26 cellular contexts compared by ENCODE assay signal in the genomic region with DNA sequence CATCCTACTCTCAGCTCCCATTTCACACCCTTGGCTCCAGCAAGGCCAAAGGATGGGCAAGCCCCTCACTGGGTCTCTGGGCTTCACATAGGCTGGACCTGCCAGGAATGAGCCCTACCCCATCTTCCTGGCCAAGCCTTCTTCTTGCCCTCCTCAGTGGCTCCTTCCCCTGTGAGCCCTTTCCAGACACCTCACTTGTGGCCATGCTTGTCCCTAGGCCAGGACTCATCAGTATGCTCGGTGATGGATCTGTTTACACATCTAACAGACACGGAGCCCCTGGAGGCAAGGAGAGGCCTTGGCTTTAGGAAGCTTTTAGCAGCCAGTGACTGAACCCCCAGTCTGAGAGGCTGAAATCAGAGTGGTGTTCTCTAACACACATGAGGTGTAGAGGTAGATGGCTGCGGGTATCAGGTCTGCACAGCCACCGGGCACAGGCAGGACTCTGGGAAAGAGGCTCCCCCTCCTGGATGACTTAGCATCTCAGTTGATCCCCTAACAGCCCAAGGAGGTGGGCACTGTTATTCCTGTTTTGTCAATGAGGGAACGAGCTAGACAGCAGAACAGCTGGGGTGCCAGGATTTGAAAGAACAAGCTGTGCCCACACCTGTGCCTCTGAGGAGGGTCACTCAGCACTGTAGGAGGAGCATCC. TPM values are rescaled to one million over a fixed set of nuclear protein-coding genes. Genes with fewer than 3 reads are reported as not detected.
A peak's percentile ranks its signal among the peaks of the same experiment; 100 is the strongest.
DNase-seq lines count a peak whose midpoint lies in the region; FAIRE-seq and TF ChIP-seq lines count a peak whose summit lies in the region.
"Had no signal": no experiment of that assay in that cellular context is flagged by ENCODE, and none has a peak within 500 bp of the region (broad histone marks: within the 10 kb centered on the region; RNA-seq: fewer than 3 reads in every experiment).

No MANE protein-coding gene starts in this region.

- H3K9me3 ChIP-seq in H1 (ENCODE audit: insufficient read depth in 2 of 2, low read depth in 1 of 2, low read length in 1 of 2) (no peaks in the 10 kb centered on the region), MG63 (no peaks in the 10 kb centered on the region), Caco-2 (no peaks in the 10 kb centered on the region)
- H3K9me3 ChIP-seq: gastroesophageal sphincter, left lung, testis had no signal

- no peak overlapping the region for H4K91ac ChIP-seq in H1 (replicated peaks; ENCODE audit: insufficient read length, low read length)

- no peak overlapping the region; the same call in 1 of the 2 replicates for H2BK15ac ChIP-seq in H1 (ENCODE audit: low read length)

- H3K14ac ChIP-seq in H1 (ENCODE audit: insufficient read length), result no peak overlapping the region

- no peak overlapping the region for H2BK120ac ChIP-seq in H1 (replicated peaks; ENCODE audit: low read depth, low read length)

- no peak overlapping the region for H3K4me3 ChIP-seq in H1 (ENCODE audit: extremely low read depth in 1 of 4, insufficient read depth in 2 of 4, low read depth in 3 of 4, low read length in 4 of 4)
- H3K4me3 ChIP-seq in retinal pigment epithelial cell (ENCODE audit: low read length), result no peak overlapping the region
- no peak overlapping the region for H3K4me3 ChIP-seq in MG63
- no peak overlapping the region for H3K4me3 ChIP-seq in Caco-2 (ENCODE audit: low read depth, low read length)
- H3K4me3 ChIP-seq: dorsolateral prefrontal cortex, gastroesophageal sphincter, hepatocyte, left lung, PC-9, testis had no signal

- H3K18ac ChIP-seq in H1 (ENCODE audit: extremely low read depth, low read length), result no peak overlapping the region

- H2BK20ac ChIP-seq in H1 (ENCODE audit: low read length), result no peak overlapping the region

- H2BK12ac ChIP-seq in H1 (ENCODE audit: low read depth, low read length), result 0 out of 2 replicates have a peak overlapping the region, but pooled peaks have one; percentile 23

- H3K79me1 ChIP-seq in H1 (ENCODE audit: low read depth, low read length), result no peaks in the 10 kb centered on the region

- H3K4me2 ChIP-seq in H1 (ENCODE audit: insufficient read depth in 1 of 2, low read depth in 2 of 2, low read length in 2 of 2), result no peak overlapping the region
- H3K4me2 ChIP-seq: hepatocyte, PC-9 had no signal

- H3K27me3 ChIP-seq in H1 (replicated peaks in 1 of 4; ENCODE audit: control insufficient read depth in 3 of 4, extremely low read depth in 1 of 4, insufficient read depth in 3 of 4, low read length in 3 of 4), result no peaks in the 10 kb centered on the region
- no peaks in the 10 kb centered on the region for H3K27me3 ChIP-seq in MG63
- 0 out of 2 replicates have a peak, but pooled peaks cover 2% of the 10 kb centered on the region for H3K27me3 ChIP-seq in Caco-2 (replicated peaks; ENCODE audit: control insufficient read depth, insufficient read depth, low read length)
- H3K27me3 ChIP-seq: dorsolateral prefrontal cortex, hepatocyte, testis had no signal

- H2BK5ac ChIP-seq in H1 (ENCODE audit: low read depth, low read length), result no peak overlapping the region

- WGBS in H1 (ENCODE audit: extremely low coverage in 1 of 2, insufficient coverage in 1 of 2, insufficient read length in 1 of 2, insufficient replicate concordance in 2 of 2, low coverage in 1 of 2, low lambda C conversion rate in 2 of 2, missing lambda C conversion rate in 1 of 2), 2 experiments, result 76% methylated on average over 5 of the region's 5 CpGs; no CpG with 5 or more reads in 1 of the 2 experiments

- no peak overlapping the region for H4K8ac ChIP-seq in H1 (ENCODE audit: extremely low read depth, insufficient read depth, low read length)

- peaks cover 14% of the 10 kb centered on the region for H3K27me3 Mint-ChIP-seq in Caco-2 (ENCODE audit: insufficient read depth, unreplicated experiment)

- H3K4ac ChIP-seq in H1 (replicated peaks; ENCODE audit: insufficient read length, low read depth, low read length), result no peak overlapping the region

- H3K79me2 ChIP-seq in H1 (ENCODE audit: control insufficient read depth in 1 of 2, insufficient read depth in 2 of 2, low read length in 2 of 2), result no peaks in the 10 kb centered on the region
- H3K79me2 ChIP-seq: hepatocyte had no signal

- no peak overlapping the region for H3K27ac ChIP-seq in H1 (ENCODE audit: low read depth, low read length)
- H3K27ac ChIP-seq: gastroesophageal sphincter, hepatocyte, left lung, PC-9, testis had no signal

- H2AK5ac ChIP-seq in H1 (ENCODE audit: low read depth, low read length), result 0 out of 2 replicates have a peak overlapping the region, but pooled peaks have one; percentile 17

- H3K23me2 ChIP-seq in H1 (ENCODE audit: low read depth, low read length), result no peaks in the 10 kb centered on the region; the same call in 1 of the 2 replicates

- CTCF ChIA-PET in H1 (lab: Charles Lee; ENCODE audit: partially characterized antibody) (interaction anchor here (0.8 to 3.7 kb wide), 23 partner anchors 8 to 176 kb away, joined by 3 to 32 read pairs (median 5); no protein-coding TSS in a partner anchor), Caco-2 (lab: Charles Lee) (no interaction called here)

- BruUV-seq in Caco-2 (replicated peaks; lab: Mats Ljungman, UMichigan), result no TSS peak

- no peak overlapping the region for H3K4me3 Mint-ChIP-seq in Caco-2 (ENCODE audit: unreplicated experiment)
- H3K4me3 Mint-ChIP-seq: CD8-positive, alpha-beta T cell had no signal

- intact Hi-C loops in Caco-2 (cut with micrococcal nuclease; ENCODE audit: unreplicated experiment), result no loop called here

- TF ChIP-seq EP300 in H1 (IDR thresholded peaks at IDR 0.05; ENCODE audit: borderline replicate concordance in 1 of 2, low read depth in 2 of 2, low read length in 2 of 2), result no peak

- no peak overlapping the region for H3K27ac Mint-ChIP-seq in Caco-2 (ENCODE audit: unreplicated experiment)
- H3K27ac Mint-ChIP-seq: CD8-positive, alpha-beta T cell had no signal

- no peaks in the 10 kb centered on the region for H3K4me1 Mint-ChIP-seq in Caco-2 (ENCODE audit: low read depth, unreplicated experiment)

- H3K9me3 Mint-ChIP-seq in Caco-2 (ENCODE audit: unreplicated experiment), result no peaks in the 10 kb centered on the region
- H3K9me3 Mint-ChIP-seq: CD8-positive, alpha-beta T cell had no signal

- TF ChIP-seq POLR2A in H1 (IDR thresholded peaks at IDR 0.05; ENCODE audit: control extremely low read depth in 1 of 2, low read depth in 2 of 2, low read length in 2 of 2), result no peak

- TF ChIP-seq RAD21 in H1 (IDR thresholded peaks at IDR 0.05 in 1 of 2, conservative IDR thresholded peaks at IDR 0.05 in 1 of 2; ENCODE audit: low read depth in 2 of 2, low read length in 2 of 2), result peak; percentile 58 to 66

- no peak overlapping the region for H2AFZ ChIP-seq in H1 (ENCODE audit: low read length)
- H2AFZ ChIP-seq: hepatocyte, PC-9 had no signal

- peaks cover 0 to 1% of the 10 kb centered on the region in 2 experiments for H4K20me1 ChIP-seq in H1 (replicated peaks in 1 of 2; ENCODE audit: control insufficient read depth in 1 of 2, insufficient read depth in 2 of 2, low read length in 2 of 2)

- TF ChIP-seq CTCF in H1 (IDR thresholded peaks at IDR 0.05; ENCODE audit: control extremely low read depth in 1 of 3, insufficient read depth in 1 of 3, low read depth in 1 of 3, low read length in 3 of 3) (peak in 2 of 3 experiments; percentile 58 to 59; a peak in 3 of 4 replicates), retinal pigment epithelial cell (conservative IDR thresholded peaks at IDR 0.05; ENCODE audit: low read depth, low read length) (peak; percentile 17), Caco-2 (IDR thresholded peaks at IDR 0.05; ENCODE audit: insufficient read depth in 1 of 2, low read depth in 1 of 2, low read length in 1 of 2, severe bottlenecking in 1 of 2, unreplicated experiment in 1 of 2) (no peak)

- DNase-seq in NCI-H82 (lab: John Stamatoyannopoulos, UW) (peak; percentile 5), NCI-H82 treated with DMSO at 0.1 percent for 48 hours (lab: John Stamatoyannopoulos, UW; ENCODE audit: unreplicated experiment) (no peak), NCI-H524 treated with DMSO at 0.1 percent for 48 hours (lab: John Stamatoyannopoulos, UW) (peak; percentile 63), H1 (ENCODE audit: low read depth in 1 of 2, low spot score in 2 of 2) (no peak), retinal pigment epithelial cell (ENCODE audit: low read depth) (no peak), MG63 (no peak), Caco-2 (no peak)
- DNase-seq in activated naive CD4-positive, alpha-beta T cell treated with Interleukin-2 at 50 U/mL for 16 hours, result no peak
- DNase-seq: activated CD4-positive, alpha-beta T cell treated with anti-CD3 and anti-CD28 coated beads for 48 hours; activated CD8-positive, alpha-beta memory T cell treated with anti-CD3 and anti-CD28 coated beads for 24 hours; activated gamma-delta T cell; CD8-positive, alpha-beta T cell; central memory CD4-positive, alpha-beta T cell; DMS79; mesendoderm; NCI-H2081 treated with DMSO at 0.1 percent for 48 hours; PC-9; SHP77; stimulated activated naive CD4-positive, alpha-beta T cell treated with Interleukin-2 at 50 U/mL for 16 hours; testis had no signal

- no peaks in the 10 kb centered on the region for H3K36me3 Mint-ChIP-seq in Caco-2 (ENCODE audit: insufficient read depth, unreplicated experiment)
- H3K36me3 Mint-ChIP-seq: CD8-positive, alpha-beta T cell had no signal

- no peak overlapping the region for H3K23ac ChIP-seq in H1 (ENCODE audit: insufficient read length)

- H3K56ac ChIP-seq in H1 (replicated peaks; ENCODE audit: insufficient read length, low read depth, low read length), result no peak overlapping the region

- no peaks in the 10 kb centered on the region for H3K36me3 ChIP-seq in H1 (ENCODE audit: control insufficient read depth in 2 of 4, insufficient read depth in 4 of 4, low read length in 3 of 4)
- H3K36me3 ChIP-seq in MG63, result no peaks in the 10 kb centered on the region
- no peaks in the 10 kb centered on the region for H3K36me3 ChIP-seq in Caco-2 (ENCODE audit: control insufficient read depth, insufficient read depth, low read length)
- H3K36me3 ChIP-seq: gastroesophageal sphincter, left lung had no signal

- H4K5ac ChIP-seq in H1 (ENCODE audit: insufficient read length, low read depth, low read length), result no peak overlapping the region

- POLR2A ChIA-PET in H1 (lab: Charles Lee; ENCODE audit: partially characterized antibody), result interaction anchor here (0.6 kb wide), 2 partner anchors 563 to 564 kb away, joined by 3 to 4 read pairs; no protein-coding TSS in a partner anchor
- POLR2A ChIA-PET in Caco-2 (lab: Charles Lee), result no interaction called here

- no peak overlapping the region for H3K9ac ChIP-seq in H1 (replicated peaks in 1 of 4; ENCODE audit: extremely low read depth in 1 of 4, low read depth in 3 of 4, low read length in 3 of 4)

- H3K4me1 ChIP-seq in H1 (replicated peaks in 1 of 4; ENCODE audit: control insufficient read depth in 3 of 4, insufficient read depth in 4 of 4, low read length in 3 of 4), result no peaks in the 10 kb centered on the region
- no peaks in the 10 kb centered on the region for H3K4me1 ChIP-seq in Caco-2
- H3K4me1 ChIP-seq: gastroesophageal sphincter, left lung, testis had no signal

- no peak for FAIRE-seq in H1 (lab: Jason Lieb, UNC)
- FAIRE-seq: A204.1 had no signal

RNA-seq across cellular contexts. Expression of a gene that starts 44.8 kb away (rescaled TPM):
- total RNA-seq in H1 (2021; fragmentation: NEBNext Ultra II Directional; extraction: Animal tissue kit (Norgen Biotek cat#: 25700)), result 6.4 and 7.1 TPM in 2 replicates
- 6.4 and 7.5 TPM in 2 replicates for polyA plus RNA-seq in H1 (2011; rRNA removed)
- 7.7 TPM for polyA plus RNA-seq in H1 (2011; cell fraction: cytosol; rRNA removed)
- 8.8 TPM for polyA plus RNA-seq in H1 (2011; cell fraction: nucleus; rRNA removed)
- 4.9 to 7.3 TPM (median 5.8 TPM) in 4 replicates for polyA plus RNA-seq in H1 (2012, experiment 1 of 2)
- 2.3 TPM for polyA plus RNA-seq in H1 (2012, experiment 2 of 2)
- polyA plus RNA-seq in H1 (2013, experiment 1 of 2), result 6.6 TPM
- 6.4 TPM for polyA plus RNA-seq in H1 (2013, experiment 2 of 2)
- 14.1 and 14.6 TPM in 2 replicates for polyA minus RNA-seq in H1 (2011; rRNA and poly(A)+ RNA removed)
- 4.1 TPM for polyA minus RNA-seq in H1 (2011; cell fraction: cytosol; rRNA and poly(A)+ RNA removed)
- 4.2 TPM for polyA minus RNA-seq in H1 (2011; cell fraction: nucleus; rRNA and poly(A)+ RNA removed)
- 0.94 and 3.3 TPM in 2 replicates for total RNA-seq in MG63 (2014; rRNA removed; shearing (Covaris generic); ENCODE audit: low replicate concordance)
- not detected in 2 replicates for total RNA-seq in Caco-2 (2022)
- total RNA-seq: CD8-positive, alpha-beta T cell; pulmonary artery endothelial cell had no signal

Comparison
In these comparisons a context has a peak if more than half of its experiments do, and no peak if none do; other contexts are left out.
1. DNase-seq: peak in NCI-H82 (single experiment) and NCI-H524 treated with DMSO at 0.1 percent for 48 hours (single experiment); none in NCI-H82 treated with DMSO at 0.1 percent for 48 hours (single experiment), H1 (0 of 2), retinal pigment epithelial cell (single experiment), activated naive CD4-positive, alpha-beta T cell treated with Interleukin-2 at 50 U/mL for 16 hours (single experiment), MG63 (single experiment) and Caco-2 (0 of 2).
2. CTCF ChIP-seq: peak in H1 (2 of 3) and retinal pigment epithelial cell (single experiment); none in Caco-2 (0 of 2).